9 cellular contexts compared by ENCODE assay signal in the genomic region with DNA sequence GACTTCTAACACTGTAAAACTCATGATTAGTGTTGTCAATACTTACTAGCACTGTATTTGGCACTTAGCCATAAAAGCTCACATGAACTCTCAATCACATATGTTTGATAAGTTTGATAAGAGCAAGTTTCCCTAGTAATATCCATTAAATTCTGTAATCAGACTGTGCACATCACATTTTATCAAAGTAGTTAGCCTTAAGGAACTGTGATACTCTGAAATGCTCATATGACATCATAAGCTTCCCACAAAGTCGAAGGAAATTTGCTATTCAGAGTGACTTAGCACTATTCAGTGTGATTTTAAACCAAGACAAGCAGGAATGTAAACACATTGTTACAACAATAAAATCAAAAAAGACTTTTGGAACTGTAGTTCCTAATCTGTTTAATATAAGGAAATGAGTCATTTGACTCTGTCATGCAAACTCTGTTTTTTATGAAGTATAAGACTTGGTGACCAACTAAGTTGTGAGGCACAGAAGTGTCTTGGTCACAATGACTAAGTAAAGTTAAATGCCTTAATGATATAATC. TPM values are rescaled to one million over a fixed set of nuclear protein-coding genes. Genes with fewer than 3 reads are reported as not detected.
DNase-seq lines count a peak whose midpoint lies in the region; ATAC-seq and TF ChIP-seq lines count a peak whose summit lies in the region.
"Had no signal": no experiment of that assay in that cellular context is flagged by ENCODE, and none has a peak within 500 bp of the region (broad histone marks: within the 10 kb centered on the region; RNA-seq: fewer than 3 reads in every experiment).

No MANE protein-coding gene starts in this region.

- H3K36me3 ChIP-seq in spleen: no peaks in the 10 kb centered on the region

- no peaks in the 10 kb centered on the region for H3K27me3 ChIP-seq in spleen (replicated peaks in 1 of 7)

- H3K36me3 Mint-ChIP-seq in osteocyte (ENCODE audit: unreplicated experiment): peaks cover 25% of the 10 kb centered on the region
- H3K36me3 Mint-ChIP-seq: naive B cell had no signal

- no peak for TF ChIP-seq POLR2A in spleen (IDR thresholded peaks at IDR 0.05)

- TF ChIP-seq CTCF in osteocyte (IDR thresholded peaks at IDR 0.05): no peak
- no peak for TF ChIP-seq CTCF in spleen (IDR thresholded peaks at IDR 0.05 in 8 of 11, conservative IDR thresholded peaks at IDR 0.05 in 3 of 11)

- H3K27me3 Mint-ChIP-seq in osteocyte (ENCODE audit: unreplicated experiment): no peaks in the 10 kb centered on the region
- H3K27me3 Mint-ChIP-seq: naive B cell had no signal

- DNase-seq in astrocyte of the hippocampus (ENCODE audit: low read depth, low spot score): peak; percentile 84
- DNase-seq in osteocyte (ENCODE audit: extremely low spot score, unreplicated experiment): no peak
- no peak for DNase-seq in spleen
- no peak for DNase-seq in left ventricle myocardium superior
- no peak for DNase-seq in inferior parietal cortex (ENCODE audit: extremely low spot score)
- no peak for DNase-seq in COR-L47 (lab: John Stamatoyannopoulos, UW)
- DNase-seq: naive B cell had no signal

- no peak overlapping the region for H3K4me3 Mint-ChIP-seq in osteocyte (ENCODE audit: unreplicated experiment)
- H3K4me3 Mint-ChIP-seq: naive B cell had no signal

- H3K27ac Mint-ChIP-seq in osteocyte (ENCODE audit: unreplicated experiment): peak overlapping the region; percentile 83
- H3K27ac Mint-ChIP-seq: naive B cell had no signal

- intact Hi-C loops in spleen (cut with DNase I; ENCODE audit: low total_unique reads): no loop called here
- intact Hi-C loops in left ventricle myocardium superior (cut with micrococcal nuclease): no loop called here

- H3K27ac ChIP-seq in spleen: no peak overlapping the region

- H3K9me3 ChIP-seq in spleen: no peaks in the 10 kb centered on the region

- ATAC-seq in GM18867 (IDR thresholded peaks at IDR 0.05; ENCODE audit: unreplicated experiment) (peak; percentile 53), HG03378 (IDR thresholded peaks at IDR 0.05; ENCODE audit: unreplicated experiment) (peak; percentile 58), left ventricle myocardium superior (no peak)

- H3K4me1 Mint-ChIP-seq in osteocyte (ENCODE audit: unreplicated experiment): peaks cover 41% of the 10 kb centered on the region
- H3K4me1 Mint-ChIP-seq: naive B cell had no signal

- H3K9me3 Mint-ChIP-seq in osteocyte (ENCODE audit: unreplicated experiment): no peaks in the 10 kb centered on the region
- H3K9me3 Mint-ChIP-seq: naive B cell had no signal

- 13 to 25% (median 20%) methylated on average over 1 of the region's 1 CpG for WGBS in spleen, 5 donors

- H3K4me3 ChIP-seq in spleen: no peak overlapping the region

- peaks cover 0 to 10% (median 3%) of the 10 kb centered on the region in 6 donors for H3K4me1 ChIP-seq in spleen

RNA-seq across cellular contexts. Expression of gene SLC7A11, which starts 6.7 kb away (rescaled TPM):
- total RNA-seq in osteocyte (26.5 and 29.1 TPM in 2 replicates), spleen (1 to 10 TPM in 2 of 7 donors, under 1 TPM in 5; 0.33 to 2.1 (median 0.92) TPM), left ventricle myocardium superior (0.20 TPM)
- under 1 TPM; 0.13 to 0.39 (median 0.27) TPM for polyA plus RNA-seq in spleen
